Comparison of ENCODE assay signal across 7 cellular contexts in genomic region chr10:28500203-28500602, GRCh38. TPM values are rescaled to one million over a fixed set of nuclear protein-coding genes. Genes with fewer than 3 reads are reported as not detected.
DNase-seq lines count a peak whose midpoint lies in the region; ATAC-seq, FAIRE-seq and TF ChIP-seq lines count a peak whose summit lies in the region.
"Not testable (repeated sequence)": the region's sequence is repeated elsewhere in the genome, so short reads cannot be mapped to it uniquely, and the experiment has no call there.

No MANE protein-coding gene starts in this region.

- BruUV-seq in PC-3 (replicated peaks; lab: Mats Ljungman, UMichigan); K562 (replicated peaks; lab: Mats Ljungman, UMichigan): not testable (repeated sequence)

- not testable (repeated sequence) for TF ChIP-seq CTCF in GM23338 (conservative IDR thresholded peaks at IDR 0.05; ENCODE audit: low read depth in 2 of 2); PC-3 (conservative IDR thresholded peaks at IDR 0.05; ENCODE audit: low read depth, low read length); K562 (IDR thresholded peaks at IDR 0.05 in 2 of 3, conservative IDR thresholded peaks at IDR 0.05 in 1 of 3; ENCODE audit: insufficient read depth in 2 of 3, low read depth in 1 of 3, low read length in 3 of 3); nephron (IDR thresholded peaks at IDR 0.05; ENCODE audit: unreplicated experiment in 3 of 3); parathyroid adenoma (IDR thresholded peaks at IDR 0.05); thyroid gland (IDR thresholded peaks at IDR 0.05)

- not testable (repeated sequence) for H3K4me1 ChIP-seq in GM23338 (ENCODE audit: insufficient read depth)
- H3K4me1 ChIP-seq in PC-3 (ENCODE audit: insufficient read depth, low read length) (peaks cover 21% of the 10 kb centered on the region), K562 (replicated peaks in 1 of 2; ENCODE audit: control insufficient read depth in 2 of 2, insufficient read depth in 2 of 2, low read length in 2 of 2) (peaks cover 8 to 19% of the 10 kb centered on the region in 2 experiments; a peak in 4 of 5 replicates), parathyroid adenoma (peaks cover 21% of the 10 kb centered on the region), thyroid gland (peaks cover 4 to 17% of the 10 kb centered on the region in 2 donors)

- intact Hi-C loops in PC-3 (cut with micrococcal nuclease); K562 (cut with micrococcal nuclease); thyroid gland (cut with DNase I): not testable (repeated sequence)

- H3K4me3 ChIP-seq in GM23338; PC-3 (ENCODE audit: low read length); K562; parathyroid adenoma (ENCODE audit: low read depth, low read length); thyroid gland (replicated peaks in 1 of 3): not testable (repeated sequence)

- WGBS in K562 (ENCODE audit: insufficient coverage, low coverage, missing lambda C conversion rate) = 10% methylated on average over 5 of the region's 5 CpGs
- WGBS in thyroid gland, 2 donors = 24 to 27% methylated on average over 5 of the region's 5 CpGs

- H3F3A ChIP-seq in GM23338 (replicated peaks; ENCODE audit: low read depth); PC-3 (ENCODE audit: low read length, unreplicated experiment): not testable (repeated sequence)

- not testable (repeated sequence) for H3K9me3 ChIP-seq in PC-3 (ENCODE audit: low read length); K562 (replicated peaks; ENCODE audit: control insufficient read depth, insufficient read depth, low read depth, low read length); parathyroid adenoma (ENCODE audit: control insufficient read depth, low read length); thyroid gland

- not testable (repeated sequence) for H3K9me3 Mint-ChIP-seq in GM23338, nephron

- H3K36me3 ChIP-seq in GM23338 (ENCODE audit: insufficient read depth); PC-3 (ENCODE audit: low read depth, low read length); K562 (ENCODE audit: control insufficient read depth, insufficient read depth, low read length); parathyroid adenoma (ENCODE audit: control insufficient read depth, insufficient read depth, low read length); thyroid gland: not testable (repeated sequence)

- not testable (repeated sequence) for H3K4me3 Mint-ChIP-seq in GM23338, nephron

- H3K27me3 ChIP-seq in GM23338 (ENCODE audit: insufficient read depth); PC-3 (ENCODE audit: low read length); K562 (ENCODE audit: control insufficient read depth in 2 of 2, insufficient read depth in 2 of 2, low read length in 2 of 2); parathyroid adenoma (ENCODE audit: control insufficient read depth, insufficient read depth, low read length); thyroid gland: not testable (repeated sequence)

- H2AFZ ChIP-seq in GM23338 (0 out of 2 replicates have a peak overlapping the region, but pooled peaks have one; percentile 74), K562 (ENCODE audit: low read depth, low read length) (peak overlapping the region; percentile 4; the same call in 1 of the 2 replicates)
- H2AFZ ChIP-seq in PC-3 (ENCODE audit: low read length); parathyroid adenoma: not testable (repeated sequence)

- H3K27ac ChIP-seq in GM23338 (ENCODE audit: low read depth); PC-3 (ENCODE audit: low read length); K562 (ENCODE audit: extremely low read depth, low read depth, low read length): not testable (repeated sequence)
- H3K27ac ChIP-seq in parathyroid adenoma (peak overlapping the region; percentile 53), thyroid gland (peak overlapping the region; percentile 67 to 88 (median 79))

- H3K4me2 ChIP-seq in GM23338 (0 out of 2 replicates have a peak overlapping the region, but pooled peaks have one; percentile 17), parathyroid adenoma (ENCODE audit: low read length) (peak overlapping the region; percentile 9)
- not testable (repeated sequence) for H3K4me2 ChIP-seq in PC-3 (ENCODE audit: low read length); K562 (ENCODE audit: insufficient read depth, low read length)

- in situ Hi-C loops in K562 (cut with MboI) = not testable (repeated sequence)

- not testable (repeated sequence) for TF ChIP-seq POLR2A in K562 (conservative IDR thresholded peaks at IDR 0.05)
- TF ChIP-seq POLR2A in thyroid gland (IDR thresholded peaks at IDR 0.05) = peak in 1 of 2 donors; percentile 13

- not testable (repeated sequence) for H4K20me1 ChIP-seq in GM23338 (replicated peaks; ENCODE audit: insufficient read depth); PC-3 (ENCODE audit: low read length); K562 (replicated peaks; ENCODE audit: control insufficient read depth, insufficient read depth, low read length)

- H3K9me1 ChIP-seq in K562 (ENCODE audit: control insufficient read depth, insufficient read depth, low read length) = not testable (repeated sequence)

- POLR2A ChIA-PET in PC-3 (lab: Charles Lee; ENCODE audit: unreplicated experiment) = not testable (repeated sequence)
- POLR2A ChIA-PET in K562 (lab: Yijun Ruan, JAX) = interaction anchor here (0.6 kb wide), 1 partner anchor 23 kb away, joined by 3 read pairs; no protein-coding TSS in a partner anchor

- H3K4me1 Mint-ChIP-seq in GM23338, nephron: not testable (repeated sequence)

- H3K36me3 Mint-ChIP-seq in GM23338 (ENCODE audit: low read depth); nephron (ENCODE audit: low read depth): not testable (repeated sequence)

- H3K79me2 ChIP-seq in GM23338 (replicated peaks; ENCODE audit: insufficient read depth); PC-3 (ENCODE audit: low read length); K562 (ENCODE audit: control insufficient read depth, insufficient read depth, low read length); parathyroid adenoma: not testable (repeated sequence)

- ATAC-seq in GM23338, PC-3, K562: not testable (repeated sequence)

- H3K27me3 Mint-ChIP-seq in GM23338 (ENCODE audit: insufficient read depth, low read depth, poor library complexity); nephron (ENCODE audit: low read depth): not testable (repeated sequence)

- peak; percentile 23 for DNase-seq in GM23338 (ENCODE audit: low spot score)
- peak; percentile 25 for DNase-seq in PC-3
- DNase-seq in K562 (ENCODE audit: extremely low read depth in 1 of 4, low spot score in 3 of 4) = not testable (repeated sequence)
- peak; percentile 57 for DNase-seq in left kidney (ENCODE audit: low read depth, low spot score)
- DNase-seq in thyroid gland = peak in 1 of 2 donors; percentile 6

- TF ChIP-seq EP300 in K562 (IDR thresholded peaks at IDR 0.05; ENCODE audit: low read length) = not testable (repeated sequence)

- CTCF ChIA-PET in PC-3 (lab: Charles Lee) = not testable (repeated sequence)
- CTCF ChIA-PET in K562 (lab: Yijun Ruan, JAX; ENCODE audit: low intra/inter-chr PET ratio) = interaction anchor here (0.6 kb wide), 1 partner anchor 20 kb away, joined by 4 read pairs; no protein-coding TSS in a partner anchor

- not testable (repeated sequence) for H3K9me2 ChIP-seq in GM23338 (ENCODE audit: insufficient read depth); PC-3 (replicated peaks; ENCODE audit: low read length)

- H3K27ac Mint-ChIP-seq in GM23338 = not testable (repeated sequence)
- peak overlapping the region; percentile 55 to 78 (median 65) for H3K27ac Mint-ChIP-seq in nephron

- TF ChIP-seq RAD21 in K562 (CRISPR knock-in tag; conservative IDR thresholded peaks at IDR 0.05 in 1 of 2, IDR thresholded peaks at IDR 0.05 in 1 of 2) = not testable (repeated sequence)

- not testable (repeated sequence) for H3K9ac ChIP-seq in PC-3 (ENCODE audit: low read length); K562 (ENCODE audit: insufficient read depth in 1 of 2, low read depth in 2 of 2, low read length in 2 of 2); parathyroid adenoma

- FAIRE-seq in K562 (lab: Jason Lieb, UNC) = not testable (repeated sequence)

RNA-seq across cellular contexts. Expression of gene WAC, which starts 32.7 kb away (rescaled TPM):
- total RNA-seq in GM23338 (2014; rRNA removed; shearing (Covaris generic)) = 106 and 116 TPM in 2 replicates
- polyA plus RNA-seq in GM23338 (2016; fragmentation: Nextera tagmentation; extraction: Ambion mirVana) (52.8 and 59.4 TPM in 2 replicates), K562 (2011; rRNA removed) (113 and 123 TPM in 2 replicates), K562 (2014; fragmentation: Illumina TruSeq; extraction: Trizol) (96.7 and 116 TPM in 2 replicates), K562 (2014; fragmentation: Nextera tagmentation; extraction: Ambion mirVana) (10 to 100 TPM; 24.8 to 25.3 TPM), K562 (2014; rRNA removed) (51.5 and 56.8 TPM in 2 replicates)
- total RNA-seq in PC-3 (2014; rRNA removed) (49.2 and 58.1 TPM in 2 replicates), K562 (2014; rRNA removed) (54.2 and 58.3 TPM in 2 replicates), K562 (2014; rRNA removed; fragmentation: Illumina TruSeq; extraction: Trizol) (83.0 and 94.0 TPM in 2 replicates), K562 (2015; rRNA removed; fragmentation: Illumina TruSeq; extraction: Trizol) (76.1 and 78.2 TPM in 2 replicates), K562 (2021) (69.8 and 79.9 TPM in 2 replicates), thyroid gland (100 to 1,000 TPM; 165 to 189 (median 169) TPM)
- total RNA-seq in K562 (2011; cell fraction: chromatin; rRNA removed; ENCODE audit: low replicate concordance) = 109 and 323 TPM in 2 replicates
- 50.0 and 61.3 TPM in 2 replicates for total RNA-seq in K562 (2011; cell fraction: nucleolus; rRNA removed)
- 147 and 225 TPM in 2 replicates for total RNA-seq in K562 (2011; cell fraction: nucleoplasm; rRNA removed)
- 56.4 and 68.4 TPM in 2 replicates for polyA plus RNA-seq in K562 (2011; cell fraction: cytosol; rRNA removed)
- polyA plus RNA-seq in K562 (2011; cell fraction: nucleus; rRNA removed) = 71.5 and 89.2 TPM in 2 replicates
- 51.5 and 71.6 TPM in 2 replicates for polyA plus RNA-seq in K562 (2012)
- polyA minus RNA-seq in K562 (2011; rRNA and poly(A)+ RNA removed) = 125 and 138 TPM in 2 replicates
- polyA minus RNA-seq in K562 (2011; cell fraction: cytosol; rRNA and poly(A)+ RNA removed) = 39.5 and 43.6 TPM in 2 replicates
- polyA minus RNA-seq in K562 (2011; cell fraction: nucleus; rRNA and poly(A)+ RNA removed) = 62.7 and 93.2 TPM in 2 replicates
